ENCODE assay signal across 10 cellular contexts in genomic region chr3:45546636-45547201, GRCh38. TPM values are rescaled to one million over a fixed set of nuclear protein-coding genes. Genes with fewer than 3 reads are reported as not detected.
DNase-seq lines count a peak whose midpoint lies in the region; ATAC-seq lines count a peak whose summit lies in the region.
"Had no signal": no experiment of that assay in that cellular context is flagged by ENCODE, and none has a peak within 500 bp of the region (broad histone marks: within the 10 kb centered on the region; RNA-seq: fewer than 3 reads in every experiment).

No MANE protein-coding gene starts in this region.

- no peak overlapping the region for H3K27ac Mint-ChIP-seq in activated CD4-positive, alpha-beta memory T cell treated with anti-CD3 and anti-CD28 coated beads, Interleukin-2, amount 10 ng/mL, durations not matched to agents 7 days and 5 days
- H3K27ac Mint-ChIP-seq: CD4-positive, CD25-positive, alpha-beta regulatory T cell had no signal

- no peak for ATAC-seq in stimulated activated naive CD8-positive, alpha-beta T cell treated with anti-CD3 and anti-CD28 coated beads, Interleukin-15, Interleukin-2, amounts not matched to agents 100 U/mL and 50 U/mL, for 24 hours
- ATAC-seq in GM21367 (IDR thresholded peaks at IDR 0.05; ENCODE audit: unreplicated experiment) = no peak

- CTCF ChIA-PET in activated CD4-positive, alpha-beta memory T cell treated with anti-CD3 and anti-CD28 coated beads, Interleukin-2, amount 10 ng/mL, durations not matched to agents 7 days and 5 days (lab: Charles Lee) = interaction anchor here (1.9 to 3.3 kb wide), 2 partner anchors 110 to 113 kb away, joined by 7 to 11 read pairs; no protein-coding TSS in a partner anchor

- no peaks in the 10 kb centered on the region for H3K27me3 Mint-ChIP-seq in activated CD4-positive, alpha-beta memory T cell treated with anti-CD3 and anti-CD28 coated beads, Interleukin-2, amount 10 ng/mL, durations not matched to agents 7 days and 5 days
- H3K27me3 Mint-ChIP-seq: CD4-positive, CD25-positive, alpha-beta regulatory T cell had no signal

- no peak overlapping the region for H3K4me3 Mint-ChIP-seq in activated CD4-positive, alpha-beta memory T cell treated with anti-CD3 and anti-CD28 coated beads, Interleukin-2, amount 10 ng/mL, durations not matched to agents 7 days and 5 days
- H3K4me3 Mint-ChIP-seq: CD4-positive, CD25-positive, alpha-beta regulatory T cell had no signal

- no peaks in the 10 kb centered on the region for H3K4me1 Mint-ChIP-seq in activated CD4-positive, alpha-beta memory T cell treated with anti-CD3 and anti-CD28 coated beads, Interleukin-2, amount 10 ng/mL, durations not matched to agents 7 days and 5 days

- intact Hi-C loops in head of caudate nucleus (cut with DNase I) = no loop called here

- no peaks in the 10 kb centered on the region for H3K9me3 Mint-ChIP-seq in activated CD4-positive, alpha-beta memory T cell treated with anti-CD3 and anti-CD28 coated beads, Interleukin-2, amount 10 ng/mL, durations not matched to agents 7 days and 5 days
- H3K9me3 Mint-ChIP-seq: CD4-positive, CD25-positive, alpha-beta regulatory T cell had no signal

- POLR2A ChIA-PET in activated CD4-positive, alpha-beta memory T cell treated with anti-CD3 and anti-CD28 coated beads, Interleukin-2, amount 10 ng/mL, durations not matched to agents 7 days and 5 days (lab: Charles Lee) = no interaction called here

- DNase-seq in NCI-H82 (lab: John Stamatoyannopoulos, UW) (peak; percentile 27), NCI-H82 treated with DMSO at 0.1 percent for 48 hours (lab: John Stamatoyannopoulos, UW; ENCODE audit: unreplicated experiment) (no peak), head of caudate nucleus (peak in 23 of 42 donors; percentile 35 to 81 (median 60)), GOT3 (lab: John Stamatoyannopoulos, UW) (no peak), NCI-H510A treated with DMSO at 0.1 percent for 48 hours (lab: John Stamatoyannopoulos, UW) (no peak)
- DNase-seq in activated CD4-positive, alpha-beta memory T cell treated with anti-CD3 and anti-CD28 coated beads, Interleukin-2, amount 10 ng/mL, durations not matched to agents 7 days and 5 days = peak; percentile 32
- DNase-seq in stimulated activated naive CD8-positive, alpha-beta T cell treated with anti-CD3 and anti-CD28 coated beads, Interleukin-15, Interleukin-2, amounts not matched to agents 100 U/mL and 50 U/mL, for 24 hours = peak; percentile 62
- DNase-seq: CD4-positive, CD25-positive, alpha-beta regulatory T cell; small intestine had no signal

- no peaks in the 10 kb centered on the region for H3K36me3 Mint-ChIP-seq in activated CD4-positive, alpha-beta memory T cell treated with anti-CD3 and anti-CD28 coated beads, Interleukin-2, amount 10 ng/mL, durations not matched to agents 7 days and 5 days (ENCODE audit: low read depth)

RNA-seq across cellular contexts. Expression of gene LIMD1, which starts 47.8 kb away (rescaled TPM):
- 10 to 100 TPM; 39.9 to 41.0 TPM for total RNA-seq in activated CD4-positive, alpha-beta memory T cell treated with anti-CD3 and anti-CD28 coated beads, Interleukin-2, amount 10 ng/mL, durations not matched to agents 7 days and 5 days

Comparison
In these comparisons a context has a peak if more than half of its experiments do, and no peak if none do; other contexts are left out.
1. DNase-seq: peak in NCI-H82 (single experiment), activated CD4-positive, alpha-beta memory T cell treated with anti-CD3 and anti-CD28 coated beads, Interleukin-2, amount 10 ng/mL, durations not matched to agents 7 days and 5 days (single experiment), head of caudate nucleus (23 of 42) and stimulated activated naive CD8-positive, alpha-beta T cell treated with anti-CD3 and anti-CD28 coated beads, Interleukin-15, Interleukin-2, amounts not matched to agents 100 U/mL and 50 U/mL, for 24 hours (single experiment); none in NCI-H82 treated with DMSO at 0.1 percent for 48 hours (single experiment), GOT3 (single experiment) and NCI-H510A treated with DMSO at 0.1 percent for 48 hours (single experiment).